ENCODE assay signal across 1 cellular context in genomic region chr21:29033871-29034270, GRCh38.
TF ChIP-seq lines count a peak whose summit lies in the region.

No MANE protein-coding gene starts in this region.

TF ChIP-seq in HepG2, 621 proteins besides CTCF, POLR2A, EP300 and RAD21 (continued from another document):
- TF ChIP-seq ZNF674 (CRISPR knock-in tag; IDR thresholded peaks at IDR 0.05; ENCODE audit: low read depth): no peak
- TF ChIP-seq ZNF629 (CRISPR knock-in tag; conservative IDR thresholded peaks at IDR 0.05): no peak
- no peak for TF ChIP-seq U2AF2 (IDR thresholded peaks at IDR 0.05; ENCODE audit: low read depth, low read length)
